ENCODE assay signal across 8 cellular contexts in the genomic region with DNA sequence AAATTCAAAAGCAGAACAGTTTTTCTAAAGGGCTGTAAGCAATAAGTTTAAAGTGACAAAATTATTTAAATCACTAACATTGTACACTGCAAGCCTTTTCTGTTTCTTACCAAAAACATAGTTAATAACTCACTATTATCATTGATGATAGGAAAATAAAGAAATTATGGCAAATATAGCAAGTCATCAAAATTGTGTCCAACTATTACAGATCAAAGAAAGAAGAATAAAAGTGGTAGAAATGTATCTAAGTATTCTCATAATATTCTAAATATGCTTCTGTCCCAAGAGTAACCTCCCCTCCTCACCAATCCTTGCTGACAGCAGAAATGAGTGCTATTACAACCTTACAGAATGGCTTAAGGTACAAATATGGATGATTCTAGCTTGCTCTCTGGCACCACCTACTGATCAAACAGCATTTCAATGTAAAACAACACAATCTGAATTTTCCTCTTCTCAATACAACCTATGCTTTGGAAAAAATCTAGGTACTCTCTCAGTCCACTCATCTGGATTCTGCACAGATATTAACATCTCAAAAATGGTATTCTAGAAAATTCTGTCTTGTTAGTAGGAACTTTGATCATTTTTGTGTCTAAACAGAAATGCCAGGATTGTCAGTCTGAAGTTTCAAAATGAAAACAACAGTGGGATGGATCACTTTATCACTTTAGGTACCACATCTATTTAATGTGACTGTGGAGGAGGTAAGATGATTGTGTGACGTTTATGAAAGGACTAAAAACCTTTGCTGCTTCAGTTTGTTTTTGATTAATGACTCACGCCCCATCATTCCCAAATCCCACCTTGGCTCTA. TPM values are rescaled to one million over a fixed set of nuclear protein-coding genes. Genes with fewer than 3 reads are reported as not detected.
DNase-seq lines count a peak whose midpoint lies in the region; ATAC-seq and TF ChIP-seq lines count a peak whose summit lies in the region.

No MANE protein-coding gene starts in this region.

- H3K23me2 ChIP-seq in H9 (ENCODE audit: insufficient read length, low read depth, low read length, poor library complexity, severe bottlenecking): no peaks in the 10 kb centered on the region

- H3K4me3 Mint-ChIP-seq in H9: no peak overlapping the region

- WGBS in H9 (ENCODE audit: extremely low coverage, insufficient read length, low lambda C conversion rate): no CpG with 5 or more reads among the region's 2 CpGs
- WGBS in thyroid gland, 2 donors: 65 to 72% methylated on average over 2 of the region's 2 CpGs
- WGBS in aorta, 2 donors: 50 to 56% methylated on average over 2 of the region's 2 CpGs

- H4K20me1 ChIP-seq in H9 (ENCODE audit: control insufficient read depth, insufficient read depth, insufficient read length): no peaks in the 10 kb centered on the region

- no peak overlapping the region for H3T11ph ChIP-seq in H9 (ENCODE audit: low read length)

- H3K4me1 ChIP-seq in H9 (ENCODE audit: insufficient read depth, low read length): no peaks in the 10 kb centered on the region
- H3K4me1 ChIP-seq in thyroid gland: no peaks in the 10 kb centered on the region
- H3K4me1 ChIP-seq in aorta (ENCODE audit: control insufficient read depth in 1 of 2, insufficient read depth in 2 of 2, low read length in 2 of 2): no peaks in the 10 kb centered on the region

- H2AK5ac ChIP-seq in H9 (ENCODE audit: insufficient read length, low read length): no peak overlapping the region

- H2BK20ac ChIP-seq in H9 (ENCODE audit: low read depth, low read length, poor library complexity, severe bottlenecking): no peak overlapping the region

- H3K27ac Mint-ChIP-seq in H9: no peak overlapping the region

- TF ChIP-seq POLR2A in thyroid gland (IDR thresholded peaks at IDR 0.05): no peak

- H2BK5ac ChIP-seq in H9 (ENCODE audit: insufficient read length, low read length): no peak overlapping the region

- H4K91ac ChIP-seq in H9 (ENCODE audit: insufficient read length, low read depth, low read length): no peak overlapping the region

- no peak for ATAC-seq in aorta (ENCODE audit: low FRiP score)

- H3K4me1 Mint-ChIP-seq in H9: no peaks in the 10 kb centered on the region

- no peak overlapping the region for H3K9ac ChIP-seq in H9 (ENCODE audit: extremely low read depth, insufficient read length, low read length)

- no peak overlapping the region for H3K4me2 ChIP-seq in H9 (ENCODE audit: insufficient read depth, insufficient read length, low read length)

- no peak overlapping the region for H2BK120ac ChIP-seq in H9 (ENCODE audit: low read depth, low read length, poor library complexity, severe bottlenecking)

- H3K9me3 ChIP-seq in H9 (ENCODE audit: control insufficient read depth, low read depth, low read length) (no peaks in the 10 kb centered on the region), thyroid gland (no peaks in the 10 kb centered on the region), aorta (ENCODE audit: control insufficient read depth, low read length) (no peaks in the 10 kb centered on the region)

- H3K4ac ChIP-seq in H9 (ENCODE audit: low read depth, low read length): no peak overlapping the region

- in situ Hi-C loops in astrocyte of the cerebellum (cut with HindIII; ENCODE audit: low sequenced_read_pairs): no loop called here

- no peaks in the 10 kb centered on the region for H3K9me3 Mint-ChIP-seq in H9

- no peak overlapping the region for H2BK15ac ChIP-seq in H9 (ENCODE audit: low read depth, low read length)

- no peaks in the 10 kb centered on the region for H3K79me2 ChIP-seq in H9 (ENCODE audit: insufficient read depth, low read length)

- TF ChIP-seq CTCF in H9 (conservative IDR thresholded peaks at IDR 0.05) (peak; percentile 87), astrocyte of the cerebellum (IDR thresholded peaks at IDR 0.05; ENCODE audit: low read depth, low read length, missing control alignments) (peak; percentile 81), thyroid gland (IDR thresholded peaks at IDR 0.05) (peak; percentile 27 to 85 (median 58))

- H2BK12ac ChIP-seq in H9 (ENCODE audit: insufficient read length, low read depth, low read length): no peak overlapping the region

- H3K27ac ChIP-seq in H9 (ENCODE audit: insufficient read length, low read depth, low read length) (no peak overlapping the region), thyroid gland (no peak overlapping the region), aorta (ENCODE audit: low read depth in 1 of 2, low read length in 2 of 2) (no peak overlapping the region)

- H3K36me3 Mint-ChIP-seq in H9 (ENCODE audit: insufficient read depth in 1 of 3, low read depth in 3 of 3): peaks cover 6 to 32% (median 23%) of the 10 kb centered on the region in 3 experiments; a peak in 5 of 7 replicates

- H3K36me3 ChIP-seq in thyroid gland (peaks cover 7 to 18% of the 10 kb centered on the region in 2 donors), aorta (ENCODE audit: control insufficient read depth in 1 of 2, insufficient read depth in 2 of 2, low read length in 1 of 2) (peaks cover 3 to 7% of the 10 kb centered on the region in 2 donors)

- DNase-seq in NCI-H748 (lab: John Stamatoyannopoulos, UW; ENCODE audit: unreplicated experiment) (peak; percentile 35), NCI-H748 treated with DMSO at 0.1 percent for 48 hours (lab: John Stamatoyannopoulos, UW) (no peak), H9 (no peak), NCI-H2227 treated with DMSO at 0.1 percent for 48 hours (lab: John Stamatoyannopoulos, UW) (peak; percentile 27), astrocyte of the cerebellum (ENCODE audit: low read depth) (peak; percentile 38), iris pigment epithelial cell (ENCODE audit: low read depth) (peak; percentile 57), thyroid gland (peak in 1 of 2 donors; percentile 7), aorta (no peak)

- H3K23ac ChIP-seq in H9 (ENCODE audit: insufficient read length, low read depth, low read length): no peak overlapping the region

- H3K56ac ChIP-seq in H9 (ENCODE audit: insufficient read length, low read depth, low read length): no peak overlapping the region

- H3K4me3 ChIP-seq in astrocyte of the cerebellum (ENCODE audit: low read depth, low read length) (no peak overlapping the region), thyroid gland (replicated peaks in 1 of 3) (no peak overlapping the region), aorta (ENCODE audit: low read length in 2 of 2) (no peak overlapping the region)

- no peak overlapping the region for H3K14ac ChIP-seq in H9 (ENCODE audit: insufficient read depth, low read length)

- H2AFZ ChIP-seq in H9 (ENCODE audit: low read length): no peak overlapping the region

- H3K27me3 ChIP-seq in H9 (ENCODE audit: insufficient read depth, low read length) (no peaks in the 10 kb centered on the region), thyroid gland (no peaks in the 10 kb centered on the region), aorta (ENCODE audit: control insufficient read depth in 1 of 2, insufficient read depth in 2 of 2, low read length in 1 of 2) (no peaks in the 10 kb centered on the region)

- H3K18ac ChIP-seq in H9 (ENCODE audit: insufficient read length, low read depth, low read length): no peak overlapping the region

- intact Hi-C loops in thyroid gland (cut with DNase I) (no loop called here), aorta (cut with DNase I) (no loop called here)

- H4K5ac ChIP-seq in H9 (ENCODE audit: insufficient read length, low read depth, low read length): no peak overlapping the region

- no peaks in the 10 kb centered on the region for H3K79me1 ChIP-seq in H9 (ENCODE audit: insufficient read depth, low read depth, low read length, poor library complexity, severe bottlenecking)

- no peak overlapping the region for H4K8ac ChIP-seq in H9 (replicated peaks; ENCODE audit: insufficient read length, low read depth, low read length)

- H3K27me3 Mint-ChIP-seq in H9 (ENCODE audit: low read depth): no peaks in the 10 kb centered on the region

RNA-seq across cellular contexts. Expression of gene ZFP64, which starts 40.9 kb away (rescaled TPM):
- total RNA-seq in H9 (2021) (29.0 and 29.2 TPM in 2 replicates), thyroid gland (10 to 100 TPM; 13.2 to 16.3 (median 13.4) TPM), aorta (10 to 100 TPM in 1 of 2 donors, 1 to 10 TPM in 1; 8.2 to 13.5 TPM)
- 1 to 10 TPM; 3.4 to 6.5 TPM for polyA plus RNA-seq in aorta

Comparison
In these comparisons a context has a peak if more than half of its experiments do, and no peak if none do; other contexts are left out.
1. DNase-seq: peak in NCI-H748 (single experiment), NCI-H2227 treated with DMSO at 0.1 percent for 48 hours (single experiment), astrocyte of the cerebellum (single experiment) and iris pigment epithelial cell (single experiment); none in NCI-H748 treated with DMSO at 0.1 percent for 48 hours (single experiment), H9 (single experiment) and aorta (0 of 2).
2. Peak in every context shown above with its lines, with median percentiles within 50 percentile points of each other: CTCF ChIP-seq.